Comparison of ENCODE assay signal across 8 cellular contexts in the genomic region with DNA sequence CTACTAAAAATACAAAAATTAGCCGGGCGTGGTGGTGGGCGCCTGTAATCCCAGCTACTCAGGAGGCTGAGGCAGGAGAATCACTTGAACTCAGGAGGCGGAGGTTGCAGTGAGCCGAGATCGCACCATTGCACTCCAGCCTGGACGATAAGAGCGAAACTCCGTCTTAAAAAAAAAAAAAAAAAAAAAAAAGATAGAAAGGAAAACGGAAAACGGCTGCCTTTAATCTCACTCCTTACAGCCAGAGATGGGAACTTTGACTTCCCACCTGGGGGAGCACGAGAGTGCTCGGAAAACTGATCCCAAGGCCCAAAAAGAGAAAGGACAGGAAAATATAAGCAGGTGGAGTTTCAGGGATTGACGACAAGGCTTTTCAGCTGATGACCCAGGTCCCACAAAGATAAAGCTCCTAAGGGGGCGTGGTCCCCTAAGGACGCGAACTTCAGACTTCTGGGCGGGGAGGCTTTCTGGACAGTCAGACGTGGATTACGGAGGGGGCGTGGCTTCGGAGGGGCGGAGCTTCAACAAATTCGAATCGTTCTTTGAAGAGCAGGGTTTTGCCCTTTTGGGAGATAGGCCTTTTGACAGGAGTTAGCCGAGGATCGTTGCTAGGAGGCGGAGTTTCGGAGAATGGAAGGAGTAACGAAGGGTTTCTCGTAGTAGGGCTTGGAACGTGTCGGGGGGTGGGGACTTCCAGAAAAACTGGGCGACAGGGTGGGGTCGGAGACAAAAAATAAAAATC. TPM values are rescaled to one million over a fixed set of nuclear protein-coding genes. Genes with fewer than 3 reads are reported as not detected.
A peak's percentile ranks its signal among the peaks of the same experiment; 100 is the strongest.
DNase-seq lines count a peak whose midpoint lies in the region; ATAC-seq and TF ChIP-seq lines count a peak whose summit lies in the region.

No MANE protein-coding gene starts in this region.

- intact Hi-C loops in activated B cell treated with CpG ODN at 0.5 μM for 24 hours (cut with micrococcal nuclease): loop anchor here (1.0 to 10.0 kb wide), 9 partner anchors 10 to 415 kb away; a partner anchor contains a TSS

- DNase-seq in DMS153 treated with DMSO at 0.1 percent for 48 hours (lab: John Stamatoyannopoulos, UW; ENCODE audit: unreplicated experiment) (peak; percentile 95), NCI-H345 (lab: John Stamatoyannopoulos, UW) (peak; percentile 99), activated B cell treated with CpG ODN at 0.5 μM for 24 hours (peak; percentile 85), caudate nucleus (lab: John Stamatoyannopoulos, UW) (peak in 56 of 61 donors; percentile 29 to 90 (median 74)), inferior parietal cortex (ENCODE audit: extremely low spot score) (peak; percentile 85), smooth muscle cell of the brain vasculature (ENCODE audit: low read depth, low spot score) (peak; percentile 91)

- CTCF ChIA-PET in activated B cell treated with CpG ODN at 0.5 μM for 24 hours (lab: Charles Lee): interaction anchor here (0.6 to 1.6 kb wide), 5 partner anchors 10 to 77 kb away, joined by 3 to 12 read pairs (median 3); a partner anchor contains a TSS

- H3K4me1 Mint-ChIP-seq in activated B cell treated with CpG ODN at 0.5 μM for 24 hours: peaks cover 37% of the 10 kb centered on the region

- peak; percentile 5 for ATAC-seq in HG02938 (IDR thresholded peaks at IDR 0.05; ENCODE audit: unreplicated experiment)
- peak; percentile 13 for ATAC-seq in activated B cell treated with CpG ODN at 0.5 μM for 24 hours (ENCODE audit: low read depth)
- ATAC-seq in HG03442 (IDR thresholded peaks at IDR 0.05; ENCODE audit: unreplicated experiment): no peak

- H3K27ac Mint-ChIP-seq in activated B cell treated with CpG ODN at 0.5 μM for 24 hours: no peak overlapping the region

- H3K27ac ChIP-seq in caudate nucleus (ENCODE audit: low read depth, low read length): peak overlapping the region; percentile 99

- H3K4me3 Mint-ChIP-seq in activated B cell treated with CpG ODN at 0.5 μM for 24 hours: no peak overlapping the region

- TF ChIP-seq CTCF in activated B cell treated with CpG ODN at 0.5 μM for 24 hours (IDR thresholded peaks at IDR 0.05): no peak

- no peaks in the 10 kb centered on the region for H3K27me3 Mint-ChIP-seq in activated B cell treated with CpG ODN at 0.5 μM for 24 hours

- no peaks in the 10 kb centered on the region for H3K9me3 Mint-ChIP-seq in activated B cell treated with CpG ODN at 0.5 μM for 24 hours

- POLR2A ChIA-PET in activated B cell treated with CpG ODN at 0.5 μM for 24 hours (lab: Charles Lee): interaction anchor here (0.6 to 6.9 kb wide), 28 partner anchors 9 to 1687 kb away, joined by 3 to 71 read pairs (median 7); a partner anchor contains a TSS

- peaks cover 28% of the 10 kb centered on the region for H3K36me3 Mint-ChIP-seq in activated B cell treated with CpG ODN at 0.5 μM for 24 hours (ENCODE audit: low read depth)

RNA-seq across cellular contexts. Expression of a gene that starts 1.0 kb away (rescaled TPM):
- total RNA-seq in activated B cell treated with CpG ODN at 0.5 μM for 24 hours: 25.3 and 26.6 TPM in 2 replicates

RNA-seq across cellular contexts. Expression of a gene that starts 3.0 kb away (rescaled TPM):
- 59.3 and 60.9 TPM in 2 replicates for total RNA-seq in activated B cell treated with CpG ODN at 0.5 μM for 24 hours

RNA-seq across cellular contexts. Expression of a gene that starts 9.6 kb away (rescaled TPM):
- 64.1 and 69.0 TPM in 2 replicates for total RNA-seq in activated B cell treated with CpG ODN at 0.5 μM for 24 hours

RNA-seq across cellular contexts. Expression of a gene that starts 11.9 kb away (rescaled TPM):
- total RNA-seq in activated B cell treated with CpG ODN at 0.5 μM for 24 hours: 33.1 and 38.1 TPM in 2 replicates

RNA-seq across cellular contexts. Expression of a gene that starts 17.6 kb away (rescaled TPM):
- total RNA-seq in activated B cell treated with CpG ODN at 0.5 μM for 24 hours: 42.4 and 43.2 TPM in 2 replicates
